2 cellular contexts compared by ENCODE assay signal in the genomic region with DNA sequence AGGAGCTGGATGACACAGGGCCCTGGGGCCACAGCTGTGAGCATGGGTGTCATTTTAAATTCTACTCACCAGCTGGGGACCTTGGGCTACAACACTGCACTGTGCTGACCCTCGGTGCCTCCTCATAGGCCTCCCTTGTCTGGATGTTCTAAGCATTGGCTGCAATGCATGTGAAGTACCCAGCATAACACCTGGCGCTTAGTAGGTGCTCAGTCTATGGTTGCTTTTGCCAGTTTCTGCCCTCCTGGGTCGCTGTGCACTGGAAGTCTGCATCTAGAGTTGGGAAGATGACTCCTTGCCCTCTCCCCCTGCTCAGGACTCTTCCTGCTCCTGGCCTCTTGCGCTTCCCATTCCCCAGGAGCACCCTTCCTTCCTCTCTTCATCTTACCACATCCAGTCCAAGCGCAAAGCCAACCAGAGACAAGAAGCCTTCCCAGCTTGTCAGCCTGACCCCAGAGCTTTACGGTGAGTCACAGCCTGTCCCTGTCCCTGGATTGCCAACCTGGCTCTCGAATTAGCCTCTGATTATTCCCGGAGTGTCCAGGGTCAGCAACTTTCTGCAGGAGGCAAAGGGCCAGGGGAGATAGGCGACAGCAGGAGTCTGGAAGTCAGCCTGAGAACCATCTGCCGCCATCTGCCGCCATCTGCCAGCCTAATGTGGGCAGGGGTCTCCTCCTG.
TF ChIP-seq lines count a peak whose summit lies in the region.

No MANE protein-coding gene starts in this region.

TF ChIP-seq in K562, 482 proteins besides CTCF, POLR2A, EP300 and RAD21:
- TF ChIP-seq BRD9 (IDR thresholded peaks at IDR 0.05; ENCODE audit: low read depth, partially characterized antibody) (no peak), ZNF280B (CRISPR knock-in tag; IDR thresholded peaks at IDR 0.05) (no peak), ZKSCAN1 (IDR thresholded peaks at IDR 0.05; ENCODE audit: low read depth, low read length) (peak; percentile 84), ZFP91 (CRISPR knock-in tag; IDR thresholded peaks at IDR 0.05) (no peak), GTF2A2 (tag; IDR thresholded peaks at IDR 0.05) (no peak)

TF ChIP-seq in liver, 16 proteins besides CTCF, POLR2A, EP300 and RAD21:
- TF ChIP-seq JUND (IDR thresholded peaks at IDR 0.05) (peak in 1 of 2 donors; percentile 74), HNF4A (conservative IDR thresholded peaks at IDR 0.05) (peak; percentile 42 to 56), RXRA (IDR thresholded peaks at IDR 0.05) (peak; percentile 43 to 71), REST (IDR thresholded peaks at IDR 0.05) (no peak), SP1 (IDR thresholded peaks at IDR 0.05) (peak; percentile 22)
